ENCODE assay signal across 25 cellular contexts in the genomic region with DNA sequence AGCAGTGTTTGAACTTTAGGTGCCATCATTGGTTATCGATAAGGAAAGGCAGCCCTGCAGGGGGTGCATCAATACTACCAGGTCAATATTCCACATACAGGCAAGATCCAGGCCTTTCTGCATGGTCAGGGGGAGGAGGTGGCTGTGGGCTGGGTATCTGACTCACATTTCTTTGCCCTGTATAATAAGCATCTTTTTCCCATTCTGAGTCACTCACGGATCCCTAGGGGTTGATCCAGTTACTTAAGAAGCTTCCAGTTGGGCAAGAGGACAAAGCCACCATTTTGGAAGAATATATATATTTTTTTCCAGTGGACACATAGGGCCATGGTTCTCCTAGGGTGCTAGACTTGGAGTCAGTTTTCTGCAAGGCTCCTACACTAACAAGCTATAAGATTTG.
DNase-seq lines count a peak whose midpoint lies in the region; ATAC-seq, FAIRE-seq and TF ChIP-seq lines count a peak whose summit lies in the region.
"Had no signal": no experiment of that assay in that cellular context is flagged by ENCODE, and none has a peak within 500 bp of the region (broad histone marks: within the 10 kb centered on the region; RNA-seq: fewer than 3 reads in every experiment).

No MANE protein-coding gene starts in this region.

- H3K4me2 ChIP-seq in astrocyte (ENCODE audit: low read length), result no peak overlapping the region

- no peaks in the 10 kb centered on the region for H3K9me3 ChIP-seq in astrocyte (ENCODE audit: insufficient read depth, low read depth, low read length)
- H3K9me3 ChIP-seq: mucosa of descending colon, neutrophil, stomach, upper lobe of left lung had no signal

- TF ChIP-seq CTCF in AG09309 (IDR thresholded peaks at IDR 0.05; ENCODE audit: control insufficient read depth, insufficient read depth, low read depth, low read length, missing control alignments), result no peak
- TF ChIP-seq CTCF in astrocyte (IDR thresholded peaks at IDR 0.05; ENCODE audit: insufficient read depth, low read depth, low read length), result no peak
- no peak for TF ChIP-seq CTCF in foreskin keratinocyte (conservative IDR thresholded peaks at IDR 0.05)

- H3K36me3 ChIP-seq in astrocyte (ENCODE audit: insufficient read depth, low read length), result no peaks in the 10 kb centered on the region
- H3K36me3 ChIP-seq: neutrophil, stomach, upper lobe of left lung had no signal

- H3K27ac ChIP-seq in astrocyte (ENCODE audit: low read depth, low read length) (no peak overlapping the region), foreskin keratinocyte (no peak overlapping the region), caudate nucleus (ENCODE audit: low read depth, low read length) (no peak overlapping the region)
- H3K27ac ChIP-seq: neutrophil, SK-N-MC, stomach, upper lobe of left lung had no signal

- no peak overlapping the region for H3K9ac ChIP-seq in astrocyte (ENCODE audit: low read length)

- no peaks in the 10 kb centered on the region for H3K4me1 Mint-ChIP-seq in astrocyte (ENCODE audit: low read depth, unreplicated experiment)
- no peaks in the 10 kb centered on the region for H3K4me1 Mint-ChIP-seq in activated T-helper 17 cell treated with anti-CD3 and anti-CD28 coated beads, Interleukin-2, amount 50 U/mL, for 72 hours

- no peak overlapping the region for H3K27ac Mint-ChIP-seq in astrocyte (ENCODE audit: unreplicated experiment)
- H3K27ac Mint-ChIP-seq in activated T-helper 17 cell treated with anti-CD3 and anti-CD28 coated beads, Interleukin-2, amount 50 U/mL, for 72 hours, result no peak overlapping the region
- H3K27ac Mint-ChIP-seq: activated T-helper 1 cell treated with anti-CD3 and anti-CD28 coated beads, Interleukin-12 subunit alpha, Interleukin-12 subunit beta, Interleukin-2, Interleukin-4 antibody, amounts not matched to agents 30 ng/mL and 10 ng/mL and 1 ng/mL, durations not matched to agents 14 hours and 24 hours and 36 hours; CD8-positive, alpha-beta T cell had no signal

- H3K4me1 ChIP-seq in astrocyte (ENCODE audit: insufficient read depth, low read length) (no peaks in the 10 kb centered on the region), foreskin keratinocyte (no peaks in the 10 kb centered on the region)
- H3K4me1 ChIP-seq: upper lobe of left lung had no signal

- no peak overlapping the region for H3K4me3 Mint-ChIP-seq in astrocyte (ENCODE audit: unreplicated experiment)
- H3K4me3 Mint-ChIP-seq in activated T-helper 17 cell treated with anti-CD3 and anti-CD28 coated beads, Interleukin-2, amount 50 U/mL, for 72 hours, result no peak overlapping the region
- H3K4me3 Mint-ChIP-seq: activated T-helper 1 cell treated with anti-CD3 and anti-CD28 coated beads, Interleukin-12 subunit alpha, Interleukin-12 subunit beta, Interleukin-2, Interleukin-4 antibody, amounts not matched to agents 30 ng/mL and 10 ng/mL and 1 ng/mL, durations not matched to agents 14 hours and 24 hours and 36 hours; CD8-positive, alpha-beta T cell had no signal

- peaks cover 7% of the 10 kb centered on the region for H3K27me3 Mint-ChIP-seq in astrocyte (ENCODE audit: low read depth, unreplicated experiment)
- peaks cover 12% of the 10 kb centered on the region for H3K27me3 Mint-ChIP-seq in activated T-helper 17 cell treated with anti-CD3 and anti-CD28 coated beads, Interleukin-2, amount 50 U/mL, for 72 hours

- no peaks in the 10 kb centered on the region for H3K79me2 ChIP-seq in astrocyte (ENCODE audit: insufficient read depth, low read length)

- H2AFZ ChIP-seq in astrocyte (ENCODE audit: low read depth, low read length), result no peak overlapping the region

- peak; percentile 16 for DNase-seq in AG09309 (ENCODE audit: low read depth)
- peak; percentile 34 for DNase-seq in HS-5 (ENCODE audit: low read depth)
- peak; percentile 8 for DNase-seq in astrocyte (ENCODE audit: low read depth)
- DNase-seq in foreskin keratinocyte, result no peak
- no peak for DNase-seq in caudate nucleus (lab: John Stamatoyannopoulos, UW)
- DNase-seq: activated CD4-positive, alpha-beta T cell treated with anti-CD3 and anti-CD28 coated beads for 1 hour; CD8-positive, alpha-beta T cell; cerebellar nuclear complex; DMS79; mucosa of descending colon; NCI-H1105 treated with DMSO at 0.1 percent for 48 hours; NCI-H2107; NCI-H69; stimulated activated CD4-positive, alpha-beta T cell treated with anti-CD3 and anti-CD28 coated beads, Interleukin-1b, Interleukin-23, amount 100 ng/mL, for 48 hours; stomach; T1000; upper lobe of left lung had no signal

- FAIRE-seq in astrocyte (lab: Jason Lieb, UNC), result no peak

- no peaks in the 10 kb centered on the region for H4K20me1 ChIP-seq in astrocyte (ENCODE audit: insufficient read depth, low read length)

- H3K9me3 Mint-ChIP-seq in astrocyte (ENCODE audit: unreplicated experiment), result peaks cover 6% of the 10 kb centered on the region
- H3K9me3 Mint-ChIP-seq in activated T-helper 17 cell treated with anti-CD3 and anti-CD28 coated beads, Interleukin-2, amount 50 U/mL, for 72 hours, result no peaks in the 10 kb centered on the region
- H3K9me3 Mint-ChIP-seq: activated T-helper 1 cell treated with anti-CD3 and anti-CD28 coated beads, Interleukin-12 subunit alpha, Interleukin-12 subunit beta, Interleukin-2, Interleukin-4 antibody, amounts not matched to agents 30 ng/mL and 10 ng/mL and 1 ng/mL, durations not matched to agents 14 hours and 24 hours and 36 hours; CD8-positive, alpha-beta T cell had no signal

- H3K4me3 ChIP-seq in AG09309 (ENCODE audit: control insufficient read depth, low read depth, low read length), result no peak overlapping the region
- H3K4me3 ChIP-seq in astrocyte (ENCODE audit: insufficient read depth, low read depth, low read length), result no peak overlapping the region
- H3K4me3 ChIP-seq: mucosa of descending colon, SK-N-MC, stomach, upper lobe of left lung had no signal

- H3K36me3 Mint-ChIP-seq in astrocyte (ENCODE audit: low read depth, unreplicated experiment), result no peaks in the 10 kb centered on the region
- H3K36me3 Mint-ChIP-seq in activated T-helper 17 cell treated with anti-CD3 and anti-CD28 coated beads, Interleukin-2, amount 50 U/mL, for 72 hours (ENCODE audit: low read depth), result no peaks in the 10 kb centered on the region
- H3K36me3 Mint-ChIP-seq: CD8-positive, alpha-beta T cell had no signal

- ATAC-seq in foreskin keratinocyte, result peak; percentile 50
- ATAC-seq in GM21515 (IDR thresholded peaks at IDR 0.05; ENCODE audit: unreplicated experiment), result no peak
- no peak for ATAC-seq in GM21360 (IDR thresholded peaks at IDR 0.05; ENCODE audit: unreplicated experiment)
- ATAC-seq in activated T-helper 17 cell treated with anti-CD3 and anti-CD28 coated beads, Interleukin-2, amount 50 U/mL, for 72 hours (replicated peaks), result no peak
- ATAC-seq: CD8-positive, alpha-beta T cell; left lobe of liver; mucosa of descending colon; sciatic nerve had no signal

- H3K27me3 ChIP-seq in astrocyte (ENCODE audit: insufficient read depth, low read length) (peaks cover 8% of the 10 kb centered on the region), foreskin keratinocyte (no peaks in the 10 kb centered on the region)
- H3K27me3 ChIP-seq: neutrophil, stomach, upper lobe of left lung had no signal

Comparison
In these comparisons a context has a peak if more than half of its experiments do, and no peak if none do; other contexts are left out.
1. DNase-seq: peak in AG09309 (single experiment), HS-5 (single experiment) and astrocyte (single experiment); none in foreskin keratinocyte (0 of 2) and caudate nucleus (0 of 61).